12 cellular contexts compared by ENCODE assay signal in genomic region chr3:50138266-50139230, GRCh38. TPM values are rescaled to one million over a fixed set of nuclear protein-coding genes. Genes with fewer than 3 reads are reported as not detected.
DNase-seq lines count a peak whose midpoint lies in the region; ATAC-seq, FAIRE-seq and TF ChIP-seq lines count a peak whose summit lies in the region.
"Had no signal": no experiment of that assay in that cellular context is flagged by ENCODE, and none has a peak within 500 bp of the region (broad histone marks: within the 10 kb centered on the region; RNA-seq: fewer than 3 reads in every experiment).

No MANE protein-coding gene starts in this region.

- no peak for TF ChIP-seq POLR2A in esophagus muscularis mucosa (IDR thresholded peaks at IDR 0.05; ENCODE audit: low read depth)

- H3K27me3 Mint-ChIP-seq in activated naive CD8-positive, alpha-beta T cell treated with anti-CD3 and anti-CD28 coated beads for 36 hours, result no peaks in the 10 kb centered on the region
- no peaks in the 10 kb centered on the region for H3K27me3 Mint-ChIP-seq in activated naive CD8-positive, alpha-beta T cell treated with anti-CD3 and anti-CD28 coated beads, Interleukin-2, amount 50 U/mL, for 24 hours

- no peaks in the 10 kb centered on the region for H3K79me2 ChIP-seq in smooth muscle cell (ENCODE audit: low read depth)

- H3K36me3 ChIP-seq in ectodermal cell (ENCODE audit: control insufficient read depth, insufficient read depth, low read length) (no peaks in the 10 kb centered on the region), smooth muscle cell (ENCODE audit: low read depth) (no peaks in the 10 kb centered on the region), esophagus muscularis mucosa (no peaks in the 10 kb centered on the region)

- no peak overlapping the region for H2AFZ ChIP-seq in smooth muscle cell (ENCODE audit: low read depth)

- no peaks in the 10 kb centered on the region for H3K9me3 Mint-ChIP-seq in activated naive CD8-positive, alpha-beta T cell treated with anti-CD3 and anti-CD28 coated beads for 36 hours
- H3K9me3 Mint-ChIP-seq in activated naive CD8-positive, alpha-beta T cell treated with anti-CD3 and anti-CD28 coated beads, Interleukin-2, amount 50 U/mL, for 24 hours, result no peaks in the 10 kb centered on the region
- H3K9me3 Mint-ChIP-seq: CD8-positive, alpha-beta memory T cell had no signal

- H3K4me3 ChIP-seq in ectodermal cell (ENCODE audit: insufficient read depth, low read depth, low read length) (no peak overlapping the region), smooth muscle cell (no peak overlapping the region), esophagus muscularis mucosa (no peak overlapping the region)

- peaks cover 10% of the 10 kb centered on the region for H3K4me1 Mint-ChIP-seq in activated naive CD8-positive, alpha-beta T cell treated with anti-CD3 and anti-CD28 coated beads for 36 hours
- peaks cover 10% of the 10 kb centered on the region for H3K4me1 Mint-ChIP-seq in activated naive CD8-positive, alpha-beta T cell treated with anti-CD3 and anti-CD28 coated beads, Interleukin-2, amount 50 U/mL, for 24 hours

- peak overlapping the region; percentile 36 for H3K27ac Mint-ChIP-seq in activated naive CD8-positive, alpha-beta T cell treated with anti-CD3 and anti-CD28 coated beads for 36 hours
- H3K27ac Mint-ChIP-seq in activated naive CD8-positive, alpha-beta T cell treated with anti-CD3 and anti-CD28 coated beads, Interleukin-2, amount 50 U/mL, for 24 hours, result no peak overlapping the region
- H3K27ac Mint-ChIP-seq: progenitor cell of endocrine pancreas had no signal

- intact Hi-C loops in esophagus muscularis mucosa (cut with DNase I), result no loop called here

- H3K4me3 Mint-ChIP-seq in activated naive CD8-positive, alpha-beta T cell treated with anti-CD3 and anti-CD28 coated beads for 36 hours, result no peak overlapping the region
- no peak overlapping the region for H3K4me3 Mint-ChIP-seq in activated naive CD8-positive, alpha-beta T cell treated with anti-CD3 and anti-CD28 coated beads, Interleukin-2, amount 50 U/mL, for 24 hours

- H3F3A ChIP-seq in smooth muscle cell (ENCODE audit: low read depth), result no peaks in the 10 kb centered on the region

- no peak for FAIRE-seq in GM19239 (lab: Jason Lieb, UNC)

- WGBS in ectodermal cell, 2 experiments, result 13 to 14% methylated on average over 13 of the region's 13 CpGs
- 21% methylated on average over 11 of the region's 13 CpGs for WGBS in smooth muscle cell (ENCODE audit: low lambda C conversion rate)
- 28% methylated on average over 13 of the region's 13 CpGs for WGBS in esophagus muscularis mucosa

- TF ChIP-seq EP300 in esophagus muscularis mucosa (IDR thresholded peaks at IDR 0.05), result no peak

- H3K4me1 ChIP-seq in ectodermal cell (ENCODE audit: control insufficient read depth, insufficient read depth, low read length) (peaks cover 44% of the 10 kb centered on the region), smooth muscle cell (ENCODE audit: low read depth) (peaks cover 33% of the 10 kb centered on the region), esophagus muscularis mucosa (peaks cover 5 to 16% (median 12%) of the 10 kb centered on the region in 4 donors)

- no peaks in the 10 kb centered on the region for H3K36me3 Mint-ChIP-seq in activated naive CD8-positive, alpha-beta T cell treated with anti-CD3 and anti-CD28 coated beads for 36 hours
- no peaks in the 10 kb centered on the region for H3K36me3 Mint-ChIP-seq in activated naive CD8-positive, alpha-beta T cell treated with anti-CD3 and anti-CD28 coated beads, Interleukin-2, amount 50 U/mL, for 24 hours (ENCODE audit: low read depth)
- H3K36me3 Mint-ChIP-seq: CD8-positive, alpha-beta memory T cell had no signal

- H3K27ac ChIP-seq in ectodermal cell (ENCODE audit: insufficient read depth, low read depth, low read length, poor library complexity, severe bottlenecking) (peak overlapping the region; percentile 16), smooth muscle cell (ENCODE audit: low read depth) (no peak overlapping the region), esophagus muscularis mucosa (replicated peaks in 1 of 4) (no peak overlapping the region)

- TF ChIP-seq CTCF in smooth muscle cell (IDR thresholded peaks at IDR 0.05; ENCODE audit: borderline replicate concordance, insufficient read depth, poor library complexity, severe bottlenecking), result no peak
- no peak for TF ChIP-seq CTCF in esophagus muscularis mucosa (IDR thresholded peaks at IDR 0.05)

- no peaks in the 10 kb centered on the region for H3K9me3 ChIP-seq in ectodermal cell (ENCODE audit: control insufficient read depth, low read length)
- H3K9me3 ChIP-seq in smooth muscle cell (replicated peaks; ENCODE audit: low read depth), result no peaks in the 10 kb centered on the region
- no peaks in the 10 kb centered on the region for H3K9me3 ChIP-seq in esophagus muscularis mucosa

- H4K20me1 ChIP-seq in smooth muscle cell (ENCODE audit: low read depth), result no peaks in the 10 kb centered on the region

- H3K9ac ChIP-seq in smooth muscle cell (ENCODE audit: low read depth), result no peak overlapping the region

- DNase-seq in activated naive CD8-positive, alpha-beta T cell treated with anti-CD3 and anti-CD28 coated beads for 36 hours, result no peak
- DNase-seq in activated naive CD8-positive, alpha-beta T cell treated with anti-CD3 and anti-CD28 coated beads, Interleukin-2, amount 50 U/mL, for 24 hours, result no peak
- DNase-seq in NCI-H446 (lab: John Stamatoyannopoulos, UW), result peak; percentile 22 to 63
- no peak for DNase-seq in smooth muscle cell (lab: John Stamatoyannopoulos, UW; ENCODE audit: unreplicated experiment)
- DNase-seq in GF-D8 (lab: John Stamatoyannopoulos, UW), result no peak
- no peak for DNase-seq in GM19239 (ENCODE audit: insufficient read length, low spot score)
- DNase-seq in esophagus muscularis mucosa (ENCODE audit: extremely low spot score), result no peak
- DNase-seq: CD8-positive, alpha-beta memory T cell; hippocampal formation; NCI-H526 treated with DMSO at 0.1 percent for 48 hours had no signal

- H3K27me3 ChIP-seq in ectodermal cell (ENCODE audit: control insufficient read depth, insufficient read depth, low read length, poor library complexity, severe bottlenecking) (no peaks in the 10 kb centered on the region), smooth muscle cell (ENCODE audit: low read depth) (no peaks in the 10 kb centered on the region), esophagus muscularis mucosa (peaks cover 0 to 4% (median 0%) of the 10 kb centered on the region in 4 donors)

- ATAC-seq in activated naive CD8-positive, alpha-beta T cell treated with anti-CD3 and anti-CD28 coated beads, Interleukin-2, amount 50 U/mL, for 24 hours, result no peak

- peak overlapping the region; percentile 79 for H3K4me2 ChIP-seq in smooth muscle cell

RNA-seq across cellular contexts. Expression of gene SEMA3F, which starts 16.6 kb away (rescaled TPM):
- total RNA-seq in activated naive CD8-positive, alpha-beta T cell treated with anti-CD3 and anti-CD28 coated beads for 36 hours, result under 1 TPM; 0.10 to 0.28 TPM
- 57.7 TPM for polyA plus RNA-seq in ectodermal cell (2013, experiment 1 of 4)
- polyA plus RNA-seq in ectodermal cell (2013, experiment 2 of 4), result 55.4 TPM
- 39.7 TPM for polyA plus RNA-seq in ectodermal cell (2013, experiment 3 of 4)
- polyA plus RNA-seq in ectodermal cell (2013, experiment 4 of 4), result 41.2 TPM
- total RNA-seq in smooth muscle cell, result 16.9 and 25.0 TPM in 2 replicates
- 9.2 and 17.8 TPM in 2 replicates for polyA plus RNA-seq in smooth muscle cell
- total RNA-seq in esophagus muscularis mucosa, result 10 to 100 TPM; 11.9 to 46.5 (median 23.3) TPM
- total RNA-seq: CD8-positive, alpha-beta memory T cell had no signal
- polyA plus RNA-seq: CD8-positive, alpha-beta memory T cell had no signal

RNA-seq across cellular contexts. Expression of gene RBM5, which starts 49.8 kb away (rescaled TPM):
- 100 to 1,000 TPM in 1 of 2 experiments, 10 to 100 TPM in 1; 99.8 to 102 TPM for total RNA-seq in activated naive CD8-positive, alpha-beta T cell treated with anti-CD3 and anti-CD28 coated beads for 36 hours
- polyA plus RNA-seq in ectodermal cell (2013, experiment 1 of 4), result 264 TPM
- 245 TPM for polyA plus RNA-seq in ectodermal cell (2013, experiment 2 of 4)
- polyA plus RNA-seq in ectodermal cell (2013, experiment 3 of 4), result 226 TPM
- 268 TPM for polyA plus RNA-seq in ectodermal cell (2013, experiment 4 of 4)
- total RNA-seq in smooth muscle cell (151 and 177 TPM in 2 replicates), esophagus muscularis mucosa (100 to 1,000 TPM in 2 of 4 donors, 10 to 100 TPM in 2; 78.0 to 161 (median 95.8) TPM)
- polyA plus RNA-seq in smooth muscle cell, result 56.0 and 67.6 TPM in 2 replicates

RNA-seq across cellular contexts. Expression of gene GNAT1, which starts 52.9 kb away (rescaled TPM):
- under 1 TPM in 1 of 2 experiments, not detected in 1; 0.12 TPM for total RNA-seq in activated naive CD8-positive, alpha-beta T cell treated with anti-CD3 and anti-CD28 coated beads for 36 hours
- polyA plus RNA-seq in ectodermal cell (2013, experiment 1 of 4), result not detected
- polyA plus RNA-seq in ectodermal cell (2013, experiment 2 of 4), result 0.78 TPM
- polyA plus RNA-seq in ectodermal cell (2013, experiment 3 of 4), result not detected
- polyA plus RNA-seq in ectodermal cell (2013, experiment 4 of 4), result not detected
- total RNA-seq in smooth muscle cell (not detected in 2 replicates), esophagus muscularis mucosa (not detected)
- 0.24 TPM in 1 of 2 replicates, not detected in the other for polyA plus RNA-seq in smooth muscle cell
- total RNA-seq: CD8-positive, alpha-beta memory T cell had no signal
- polyA plus RNA-seq: CD8-positive, alpha-beta memory T cell had no signal

Comparison
In these comparisons a context has a peak if more than half of its experiments do, and no peak if none do; other contexts are left out.
1. DNase-seq: peak in NCI-H446 (2 of 2); none in activated naive CD8-positive, alpha-beta T cell treated with anti-CD3 and anti-CD28 coated beads for 36 hours (single experiment), activated naive CD8-positive, alpha-beta T cell treated with anti-CD3 and anti-CD28 coated beads, Interleukin-2, amount 50 U/mL, for 24 hours (single experiment), smooth muscle cell (single experiment), GF-D8 (single experiment), GM19239 (single experiment) and esophagus muscularis mucosa (single experiment).
2. RNA of gene SEMA3F, which starts 16.6 kb away (total RNA-seq): 11.9 to 46.5 TPM in esophagus muscularis mucosa and 16.9 to 25.0 TPM in smooth muscle cell; 0.10 to 0.28 TPM in activated naive CD8-positive, alpha-beta T cell treated with anti-CD3 and anti-CD28 coated beads for 36 hours; every median in the first group is over 10 times any median in the second.